Comparison of ENCODE assay signal across 20 cellular contexts in genomic region chr5:80036621-80037020, GRCh38. TPM values are rescaled to one million over a fixed set of nuclear protein-coding genes. Genes with fewer than 3 reads are reported as not detected.
"Had no signal": no experiment of that assay in that cellular context is flagged by ENCODE, and none has a peak within 500 bp of the region (broad histone marks: within the 10 kb centered on the region; RNA-seq: fewer than 3 reads in every experiment).

No MANE protein-coding gene starts in this region.

- H3K4me1 Mint-ChIP-seq: natural killer cell had no signal

- DNase-seq: activated CD4-positive, alpha-beta memory T cell treated with anti-CD3 and anti-CD28 coated beads for 36 hours; activated CD4-positive, alpha-beta T cell treated with anti-CD3 and anti-CD28 coated beads for 48 hours; activated CD4-positive, CD25-positive, alpha-beta regulatory T cell; activated effector memory CD4-positive, alpha-beta T cell treated with anti-CD3 and anti-CD28 coated beads, Interleukin-2, amount 50 U/mL, for 16 hours; activated naive CD4-positive, alpha-beta T cell treated with anti-CD3 and anti-CD28 coated beads, Interleukin-2, amount 10 ng/mL, durations not matched to agents 7 days and 5 days; amygdala; cortex of kidney; kidney glomerular epithelial cell; midbrain; natural killer cell; spleen; stimulated activated CD4-positive, alpha-beta T cell treated with anti-CD3 and anti-CD28 coated beads, Interleukin-4, amount 100 ng/mL, for 1 hour; stimulated activated naive CD4-positive, alpha-beta T cell; upper lobe of left lung had no signal

- H3K4me1 ChIP-seq: parathyroid adenoma had no signal

- H3K27ac Mint-ChIP-seq: activated CD4-positive, alpha-beta memory T cell treated with anti-CD3 and anti-CD28 coated beads for 36 hours; activated naive CD4-positive, alpha-beta T cell treated with anti-CD3 and anti-CD28 coated beads, Interleukin-2, amount 10 ng/mL, durations not matched to agents 7 days and 5 days; natural killer cell; T-helper 1 cell treated with Interleukin-12 subunit alpha and Interleukin-12 subunit beta and Interleukin-4 antibody, amounts not matched to agents 30 μg/mL and 1 μg/mL, for 36 hours had no signal

- ATAC-seq: natural killer cell had no signal

- H3K27ac ChIP-seq: epithelial cell of prostate, hepatocyte, neutrophil, parathyroid adenoma, spleen, thoracic aorta, upper lobe of left lung had no signal

- H3K36me3 Mint-ChIP-seq: activated CD4-positive, alpha-beta memory T cell treated with anti-CD3 and anti-CD28 coated beads for 36 hours; activated naive CD4-positive, alpha-beta T cell treated with anti-CD3 and anti-CD28 coated beads, Interleukin-2, amount 10 ng/mL, durations not matched to agents 7 days and 5 days; natural killer cell had no signal

- H3K9me3 Mint-ChIP-seq: activated CD4-positive, alpha-beta memory T cell treated with anti-CD3 and anti-CD28 coated beads for 36 hours; activated naive CD4-positive, alpha-beta T cell treated with anti-CD3 and anti-CD28 coated beads, Interleukin-2, amount 10 ng/mL, durations not matched to agents 7 days and 5 days; natural killer cell; T-helper 1 cell treated with Interleukin-12 subunit alpha and Interleukin-12 subunit beta and Interleukin-4 antibody, amounts not matched to agents 30 μg/mL and 1 μg/mL, for 36 hours had no signal

- H3K36me3 ChIP-seq: neutrophil, spleen, thoracic aorta, upper lobe of left lung had no signal

- H3K4me3 ChIP-seq: hepatocyte, spleen, thoracic aorta, upper lobe of left lung had no signal

- H3K4me3 Mint-ChIP-seq: activated CD4-positive, alpha-beta memory T cell treated with anti-CD3 and anti-CD28 coated beads for 36 hours; activated naive CD4-positive, alpha-beta T cell treated with anti-CD3 and anti-CD28 coated beads, Interleukin-2, amount 10 ng/mL, durations not matched to agents 7 days and 5 days; natural killer cell had no signal

- H3K9me3 ChIP-seq: neutrophil, spleen, thoracic aorta, upper lobe of left lung had no signal

RNA-seq across cellular contexts. Expression of gene THBS4, which starts 1.5 kb away (rescaled TPM):
- polyA plus RNA-seq: hepatocyte had no signal
